Comparison of ENCODE assay signal across 16 cellular contexts in the genomic region with DNA sequence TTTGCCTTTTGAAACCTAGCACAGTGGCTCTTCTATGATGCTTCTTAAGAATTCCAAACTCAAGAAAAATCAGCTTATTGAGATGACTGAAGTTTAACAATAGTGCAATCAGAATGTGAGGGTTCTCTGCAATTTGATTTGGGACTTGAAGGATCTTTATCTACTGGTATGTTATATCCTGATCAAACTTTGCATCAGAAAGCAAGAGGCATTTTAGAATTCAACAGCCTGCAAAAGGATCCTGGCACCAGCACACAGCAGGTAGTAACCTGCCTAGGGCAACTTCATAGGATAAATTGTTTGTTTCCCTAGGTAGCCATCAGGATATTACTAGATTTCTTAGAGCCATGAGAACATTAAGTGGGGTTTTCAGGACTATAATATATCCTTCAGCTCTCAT. TPM values are rescaled to one million over a fixed set of nuclear protein-coding genes. Genes with fewer than 3 reads are reported as not detected.
"Had no signal": no experiment of that assay in that cellular context is flagged by ENCODE, and none has a peak within 500 bp of the region (broad histone marks: within the 10 kb centered on the region; RNA-seq: fewer than 3 reads in every experiment).

No MANE protein-coding gene starts in this region.

- DNase-seq: activated CD4-positive, alpha-beta memory T cell treated with anti-CD3 and anti-CD28 coated beads for 36 hours; activated CD4-positive, alpha-beta T cell treated with anti-CD3 and anti-CD28 coated beads for 4 hours; activated naive CD8-positive, alpha-beta T cell treated with anti-CD3 and anti-CD28 coated beads for 36 hours; amygdala; effector CD8-positive, alpha-beta T cell; heart right ventricle; immature natural killer cell; kidney glomerular epithelial cell; left ventricle myocardium inferior; stimulated activated naive CD8-positive, alpha-beta T cell treated with anti-CD3 and anti-CD28 coated beads, Interleukin-15, Interleukin-2, amounts not matched to agents 100 U/mL and 50 U/mL, for 24 hours had no signal

- H3K27me3 ChIP-seq: cardiac muscle cell, esophagus muscularis mucosa, heart right ventricle, tibial nerve, vagina had no signal

- H3K4me1 ChIP-seq: esophagus muscularis mucosa, heart right ventricle, left ventricle myocardium inferior, tibial nerve, vagina had no signal

- H3K4me3 ChIP-seq: cardiac muscle cell, esophagus muscularis mucosa, heart right ventricle, left ventricle myocardium inferior, tibial nerve, vagina had no signal

- H3K9me3 ChIP-seq: esophagus muscularis mucosa, heart right ventricle, left ventricle myocardium inferior, tibial nerve, vagina had no signal

- H3K27ac ChIP-seq: cardiac muscle cell, esophagus muscularis mucosa, heart right ventricle, left ventricle myocardium inferior, tibial nerve, vagina had no signal

- H3K36me3 ChIP-seq: cardiac muscle cell, esophagus muscularis mucosa, heart right ventricle, left ventricle myocardium inferior, tibial nerve, vagina had no signal

- ATAC-seq: heart right ventricle; stimulated activated naive CD8-positive, alpha-beta T cell treated with anti-CD3 and anti-CD28 coated beads, Interleukin-15, Interleukin-2, amounts not matched to agents 100 U/mL and 50 U/mL, for 24 hours had no signal

RNA-seq across cellular contexts. Expression of gene NTNG1, which starts 34.3 kb away (rescaled TPM):
- total RNA-seq: activated CD4-positive, alpha-beta memory T cell treated with anti-CD3 and anti-CD28 coated beads for 36 hours; chondrocyte; endothelial cell of umbilical vein had no signal
- polyA plus RNA-seq: cardiac muscle cell, endothelial cell of umbilical vein, heart right ventricle, immature natural killer cell had no signal
